In genomic region chr16:370980-371728, GRCh38 we compare ENCODE assay signal across 1 cellular context.
TF ChIP-seq lines count a peak whose summit lies in the region.

No MANE protein-coding gene starts in this region.

TF ChIP-seq in H1, 55 proteins besides CTCF, POLR2A, EP300 and RAD21:
- no peak for TF ChIP-seq KDM4A (IDR thresholded peaks at IDR 0.05; ENCODE audit: low read depth, low read length, severe bottlenecking)
- TF ChIP-seq POU5F1 (IDR thresholded peaks at IDR 0.05; ENCODE audit: low read depth, low read length): no peak
- no peak for TF ChIP-seq TEAD4 (IDR thresholded peaks at IDR 0.05; ENCODE audit: low read depth, low read length)
- TF ChIP-seq CHD7 (IDR thresholded peaks at IDR 0.05; ENCODE audit: insufficient replicate concordance, low read length): no peak
- TF ChIP-seq ASH2L (IDR thresholded peaks at IDR 0.05; ENCODE audit: low read length): no peak
- no peak for TF ChIP-seq CEBPB (IDR thresholded peaks at IDR 0.05; ENCODE audit: low read depth, low read length)
- TF ChIP-seq CREB1 (IDR thresholded peaks at IDR 0.05): no peak
- TF ChIP-seq BRCA1 (IDR thresholded peaks at IDR 0.05; ENCODE audit: low read depth, low read length): no peak
